ENCODE assay signal across 8 cellular contexts in genomic region chr17:8057691-8058114, GRCh38. TPM values are rescaled to one million over a fixed set of nuclear protein-coding genes. Genes with fewer than 3 reads are reported as not detected.
DNase-seq lines count a peak whose midpoint lies in the region; ATAC-seq and TF ChIP-seq lines count a peak whose summit lies in the region.

No MANE protein-coding gene starts in this region.

- H3K4me1 ChIP-seq in DOHH2 (ENCODE audit: control insufficient read depth, low read length) (peaks cover 44% of the 10 kb centered on the region), OCI-LY1 (ENCODE audit: insufficient read depth, low read length, severe bottlenecking) (peaks cover 24% of the 10 kb centered on the region)

- H3K4me3 Mint-ChIP-seq in IgD-negative memory B cell = peak overlapping the region in 2 of 4 donors; percentile 3 to 24
- no peak overlapping the region for H3K4me3 Mint-ChIP-seq in activated T-helper 1 cell treated with anti-CD3 and anti-CD28 coated beads, Interleukin-12 subunit alpha, Interleukin-12 subunit beta, Interleukin-2, Interleukin-4 antibody, amounts not matched to agents 30 ng/mL and 10 ng/mL and 1 ng/mL, durations not matched to agents 14 hours and 24 hours and 36 hours
- no peak overlapping the region for H3K4me3 Mint-ChIP-seq in naive thymus-derived CD8-positive, alpha-beta T cell

- no peaks in the 10 kb centered on the region for H3K9me2 ChIP-seq in DOHH2 (replicated peaks; ENCODE audit: control insufficient read depth, low read length)
- no peaks in the 10 kb centered on the region for H3K9me2 ChIP-seq in OCI-LY1 (ENCODE audit: low read depth, low read length)

- no peaks in the 10 kb centered on the region for H3K36me3 ChIP-seq in DOHH2 (ENCODE audit: control insufficient read depth, low read length)
- H3K36me3 ChIP-seq in OCI-LY1 (ENCODE audit: insufficient read depth, low read length) = no peaks in the 10 kb centered on the region

- ATAC-seq in naive thymus-derived CD8-positive, alpha-beta T cell = peak; percentile 92 to 94
- ATAC-seq in GM21528 (IDR thresholded peaks at IDR 0.05; ENCODE audit: low FRiP score, unreplicated experiment) = no peak

- no peak overlapping the region for H3K27ac ChIP-seq in DOHH2 (ENCODE audit: low read depth, low read length)
- no peak overlapping the region for H3K27ac ChIP-seq in OCI-LY1 (ENCODE audit: low read depth, low read length, poor library complexity, severe bottlenecking)

- H3K27ac Mint-ChIP-seq in IgD-negative memory B cell = peak overlapping the region in 2 of 3 donors; percentile 28 to 49
- no peak overlapping the region for H3K27ac Mint-ChIP-seq in activated T-helper 1 cell treated with anti-CD3 and anti-CD28 coated beads, Interleukin-12 subunit alpha, Interleukin-12 subunit beta, Interleukin-2, Interleukin-4 antibody, amounts not matched to agents 30 ng/mL and 10 ng/mL and 1 ng/mL, durations not matched to agents 14 hours and 24 hours and 36 hours
- no peak overlapping the region for H3K27ac Mint-ChIP-seq in naive thymus-derived CD8-positive, alpha-beta T cell

- H3K9ac ChIP-seq in OCI-LY1 (ENCODE audit: low read length) = no peak overlapping the region; the same call in 1 of the 2 replicates

- H3K79me2 ChIP-seq in DOHH2 (ENCODE audit: control insufficient read depth, low read length) (no peaks in the 10 kb centered on the region), OCI-LY1 (ENCODE audit: insufficient read depth, low read length) (no peaks in the 10 kb centered on the region)

- peaks cover 13 to 29% (median 20%) of the 10 kb centered on the region in 3 donors for H3K4me1 Mint-ChIP-seq in IgD-negative memory B cell
- H3K4me1 Mint-ChIP-seq in activated T-helper 1 cell treated with anti-CD3 and anti-CD28 coated beads, Interleukin-12 subunit alpha, Interleukin-12 subunit beta, Interleukin-2, Interleukin-4 antibody, amounts not matched to agents 30 ng/mL and 10 ng/mL and 1 ng/mL, durations not matched to agents 14 hours and 24 hours and 36 hours (ENCODE audit: low read depth) = peaks cover 27% of the 10 kb centered on the region
- H3K4me1 Mint-ChIP-seq in naive thymus-derived CD8-positive, alpha-beta T cell = peaks cover 0 to 30% (median 5%) of the 10 kb centered on the region in 4 donors

- DNase-seq in activated T-helper 1 cell treated with anti-CD3 and anti-CD28 coated beads, Interleukin-12 subunit alpha, Interleukin-12 subunit beta, Interleukin-2, Interleukin-4 antibody, amounts not matched to agents 30 ng/mL and 10 ng/mL and 1 ng/mL, durations not matched to agents 14 hours and 24 hours and 36 hours (ENCODE audit: low spot score) = peak; percentile 26
- DNase-seq in fibroblast of the aortic adventitia (ENCODE audit: low read depth) (peak; percentile 84), NCI-H187 treated with DMSO at 0.1 percent for 48 hours (lab: John Stamatoyannopoulos, UW) (no peak)
- DNase-seq in naive thymus-derived CD8-positive, alpha-beta T cell = peak in 9 of 10 donors; percentile 28 to 72 (median 60)

- H3F3A ChIP-seq in DOHH2 (ENCODE audit: control insufficient read depth, insufficient read depth) = no peaks in the 10 kb centered on the region
- H3F3A ChIP-seq in OCI-LY1 (ENCODE audit: insufficient read depth, low read length) = no peaks in the 10 kb centered on the region

- H3K27me3 Mint-ChIP-seq in IgD-negative memory B cell = peaks cover 22% of the 10 kb centered on the region
- peaks cover 50% of the 10 kb centered on the region for H3K27me3 Mint-ChIP-seq in activated T-helper 1 cell treated with anti-CD3 and anti-CD28 coated beads, Interleukin-12 subunit alpha, Interleukin-12 subunit beta, Interleukin-2, Interleukin-4 antibody, amounts not matched to agents 30 ng/mL and 10 ng/mL and 1 ng/mL, durations not matched to agents 14 hours and 24 hours and 36 hours (ENCODE audit: insufficient read depth)
- peaks cover 30 to 61% (median 37%) of the 10 kb centered on the region in 5 donors for H3K27me3 Mint-ChIP-seq in naive thymus-derived CD8-positive, alpha-beta T cell

- H4K20me1 ChIP-seq in DOHH2 (ENCODE audit: control insufficient read depth, insufficient read depth, low read depth, low read length) (no peaks in the 10 kb centered on the region), OCI-LY1 (ENCODE audit: insufficient read depth, low read length) (no peaks in the 10 kb centered on the region)

- intact Hi-C loops in activated T-helper 1 cell treated with anti-CD3 and anti-CD28 coated beads, Interleukin-12 subunit alpha, Interleukin-12 subunit beta, Interleukin-2, Interleukin-4 antibody, amounts not matched to agents 30 ng/mL and 10 ng/mL and 1 ng/mL, durations not matched to agents 14 hours and 24 hours and 36 hours (cut with micrococcal nuclease) = loop anchor here (1.0 to 5.0 kb wide), 10 partner anchors 15 to 880 kb away; partner anchors contain the start of genes CYB5D1, NAA38 and TMEM88

- H3K9me3 Mint-ChIP-seq in IgD-negative memory B cell = no peaks in the 10 kb centered on the region
- H3K9me3 Mint-ChIP-seq in activated T-helper 1 cell treated with anti-CD3 and anti-CD28 coated beads, Interleukin-12 subunit alpha, Interleukin-12 subunit beta, Interleukin-2, Interleukin-4 antibody, amounts not matched to agents 30 ng/mL and 10 ng/mL and 1 ng/mL, durations not matched to agents 14 hours and 24 hours and 36 hours = no peaks in the 10 kb centered on the region
- H3K9me3 Mint-ChIP-seq in naive thymus-derived CD8-positive, alpha-beta T cell = no peaks in the 10 kb centered on the region

- POLR2A ChIA-PET in naive thymus-derived CD8-positive, alpha-beta T cell (lab: Charles Lee) = no interaction called here

- H3K4me2 ChIP-seq in DOHH2 (ENCODE audit: low read length) = peak overlapping the region; percentile 49
- 0 out of 2 replicates have a peak overlapping the region, but pooled peaks have one; percentile 4 for H3K4me2 ChIP-seq in OCI-LY1 (ENCODE audit: low read length)

- H3K36me3 Mint-ChIP-seq in IgD-negative memory B cell = no peaks in the 10 kb centered on the region
- H3K36me3 Mint-ChIP-seq in activated T-helper 1 cell treated with anti-CD3 and anti-CD28 coated beads, Interleukin-12 subunit alpha, Interleukin-12 subunit beta, Interleukin-2, Interleukin-4 antibody, amounts not matched to agents 30 ng/mL and 10 ng/mL and 1 ng/mL, durations not matched to agents 14 hours and 24 hours and 36 hours (ENCODE audit: low read depth) = no peaks in the 10 kb centered on the region
- H3K36me3 Mint-ChIP-seq in naive thymus-derived CD8-positive, alpha-beta T cell = no peaks in the 10 kb centered on the region

- H3K9me3 ChIP-seq in DOHH2 (ENCODE audit: control insufficient read depth, insufficient read depth, low read length) = no peaks in the 10 kb centered on the region
- no peaks in the 10 kb centered on the region for H3K9me3 ChIP-seq in OCI-LY1 (ENCODE audit: low read length)

- TF ChIP-seq CTCF in DOHH2 (IDR thresholded peaks at IDR 0.05; ENCODE audit: low read depth, low read length, poor library complexity, severe bottlenecking) (peak; percentile 69), OCI-LY1 (IDR thresholded peaks at IDR 0.05; ENCODE audit: low read length) (peak; percentile 79), fibroblast of the aortic adventitia (IDR thresholded peaks at IDR 0.05; ENCODE audit: insufficient read depth, low read length) (peak; percentile 73)

- no peak overlapping the region for H2AFZ ChIP-seq in OCI-LY1 (ENCODE audit: low read length)

- H3K4me3 ChIP-seq in DOHH2 (ENCODE audit: low read length) (peak overlapping the region; percentile 8; the same call in 1 of the 2 replicates), OCI-LY1 (ENCODE audit: low read depth, low read length, poor library complexity, severe bottlenecking) (no peak overlapping the region), fibroblast of the aortic adventitia (ENCODE audit: low read depth, low read length) (no peak overlapping the region)

- H3K27me3 ChIP-seq in DOHH2 (ENCODE audit: control insufficient read depth, low read length) = peaks cover 34% of the 10 kb centered on the region
- H3K27me3 ChIP-seq in OCI-LY1 (ENCODE audit: insufficient read depth, low read length) = no peaks in the 10 kb centered on the region

RNA-seq across cellular contexts. Expression of gene ALOX15B, which starts 18.8 kb away (rescaled TPM):
- not detected for polyA plus RNA-seq in IgD-negative memory B cell
- not detected in 2 replicates for total RNA-seq in activated T-helper 1 cell treated with anti-CD3 and anti-CD28 coated beads, Interleukin-12 subunit alpha, Interleukin-12 subunit beta, Interleukin-2, Interleukin-4 antibody, amounts not matched to agents 30 ng/mL and 10 ng/mL and 1 ng/mL, durations not matched to agents 14 hours and 24 hours and 36 hours
- 0.57 TPM in 1 of 2 replicates, not detected in the other for total RNA-seq in fibroblast of the aortic adventitia (ENCODE audit: low replicate concordance)
- total RNA-seq in naive thymus-derived CD8-positive, alpha-beta T cell = not detected
- not detected for polyA plus RNA-seq in naive thymus-derived CD8-positive, alpha-beta T cell

RNA-seq across cellular contexts. Expression of gene ALOX12B, which starts 29.8 kb away (rescaled TPM):
- 0.41 TPM for polyA plus RNA-seq in IgD-negative memory B cell
- total RNA-seq in activated T-helper 1 cell treated with anti-CD3 and anti-CD28 coated beads, Interleukin-12 subunit alpha, Interleukin-12 subunit beta, Interleukin-2, Interleukin-4 antibody, amounts not matched to agents 30 ng/mL and 10 ng/mL and 1 ng/mL, durations not matched to agents 14 hours and 24 hours and 36 hours = 0.51 and 0.78 TPM in 2 replicates
- not detected in 2 replicates for total RNA-seq in fibroblast of the aortic adventitia (ENCODE audit: low replicate concordance)
- total RNA-seq in naive thymus-derived CD8-positive, alpha-beta T cell = 1 to 10 TPM in 1 of 2 experiments, under 1 TPM in 1; 0.80 to 1.5 TPM
- 1 to 10 TPM in 2 of 3 donors, under 1 TPM in 1; 0.82 to 2.3 (median 1.7) TPM for polyA plus RNA-seq in naive thymus-derived CD8-positive, alpha-beta T cell

RNA-seq across cellular contexts. Expression of gene GUCY2D, which starts 55.3 kb away (rescaled TPM):
- 0.18 TPM for polyA plus RNA-seq in IgD-negative memory B cell
- not detected in 2 replicates for total RNA-seq in activated T-helper 1 cell treated with anti-CD3 and anti-CD28 coated beads, Interleukin-12 subunit alpha, Interleukin-12 subunit beta, Interleukin-2, Interleukin-4 antibody, amounts not matched to agents 30 ng/mL and 10 ng/mL and 1 ng/mL, durations not matched to agents 14 hours and 24 hours and 36 hours
- total RNA-seq in fibroblast of the aortic adventitia (ENCODE audit: low replicate concordance) = not detected in 2 replicates
- not detected for total RNA-seq in naive thymus-derived CD8-positive, alpha-beta T cell
- polyA plus RNA-seq in naive thymus-derived CD8-positive, alpha-beta T cell = under 1 TPM in 1 of 3 donors, not detected in 2; 0.17 TPM

Comparison
In these comparisons a context has a peak if more than half of its experiments do, and no peak if none do; other contexts are left out.
1. H3K27ac Mint-ChIP-seq: peak in IgD-negative memory B cell (2 of 3); none in activated T-helper 1 cell treated with anti-CD3 and anti-CD28 coated beads, Interleukin-12 subunit alpha, Interleukin-12 subunit beta, Interleukin-2, Interleukin-4 antibody, amounts not matched to agents 30 ng/mL and 10 ng/mL and 1 ng/mL, durations not matched to agents 14 hours and 24 hours and 36 hours (single experiment) and naive thymus-derived CD8-positive, alpha-beta T cell (0 of 10).
2. Peak in every context shown above with its lines, with median percentiles within 50 percentile points of each other: CTCF ChIP-seq.